ENCODE assay signal across 23 cellular contexts in genomic region chr1:194155962-194156361, GRCh38.
DNase-seq lines count a peak whose midpoint lies in the region; ATAC-seq and TF ChIP-seq lines count a peak whose summit lies in the region.
"Had no signal": no experiment of that assay in that cellular context is flagged by ENCODE, and none has a peak within 500 bp of the region (broad histone marks: within the 10 kb centered on the region; RNA-seq: fewer than 3 reads in every experiment).

No MANE protein-coding gene starts in this region.

- peak; percentile 49 for ATAC-seq in HG02759 (IDR thresholded peaks at IDR 0.05; ENCODE audit: unreplicated experiment)
- no peak for ATAC-seq in aorta (ENCODE audit: low FRiP score)
- no peak for ATAC-seq in HG02870 (IDR thresholded peaks at IDR 0.05; ENCODE audit: unreplicated experiment)
- ATAC-seq: A549, GM12878, GM23338 had no signal

- no peaks in the 10 kb centered on the region for H4K20me1 ChIP-seq in neural cell (ENCODE audit: insufficient read depth)
- H4K20me1 ChIP-seq: BLaER1 treated with 17β-estradiol and CSF1 and Interleukin-3, amounts not matched to agents 10 nM and 100 nM had no signal

- WGBS in aorta, 2 donors, result 82 to 84% methylated on average over 3 of the region's 3 CpGs

- peak; percentile 92 for TF ChIP-seq EP300 in neural cell (conservative IDR thresholded peaks at IDR 0.05; ENCODE audit: poor library complexity, severe bottlenecking)

- H3K27me3 ChIP-seq in neural cell (ENCODE audit: insufficient read depth, low read depth, low read length) (no peaks in the 10 kb centered on the region), aorta (ENCODE audit: control insufficient read depth in 1 of 2, insufficient read depth in 2 of 2, low read length in 1 of 2) (no peaks in the 10 kb centered on the region), H7 (ENCODE audit: control insufficient read depth, insufficient read depth, low read length) (no peaks in the 10 kb centered on the region)
- H3K27me3 ChIP-seq: BE2C; BLaER1 treated with 17β-estradiol and CSF1 and Interleukin-3, amounts not matched to agents 10 nM and 100 nM had no signal

- intact Hi-C loops in aorta (cut with DNase I), result no loop called here

- no peaks in the 10 kb centered on the region for H3K4me1 ChIP-seq in aorta (ENCODE audit: control insufficient read depth in 1 of 2, insufficient read depth in 2 of 2, low read length in 2 of 2)
- H3K4me1 ChIP-seq: A549; BLaER1 treated with 17β-estradiol and CSF1 and Interleukin-3, amounts not matched to agents 10 nM and 100 nM had no signal

- H3K36me3 ChIP-seq in neural cell (ENCODE audit: insufficient read depth, low read length), result no peaks in the 10 kb centered on the region
- H3K36me3 ChIP-seq in aorta (ENCODE audit: control insufficient read depth in 1 of 2, insufficient read depth in 2 of 2, low read length in 1 of 2), result no peaks in the 10 kb centered on the region
- H3K36me3 ChIP-seq in H7 (replicated peaks; ENCODE audit: control insufficient read depth, insufficient read depth, low read length), result no peaks in the 10 kb centered on the region
- H3K36me3 ChIP-seq: BE2C; BLaER1 treated with 17β-estradiol and CSF1 and Interleukin-3, amounts not matched to agents 10 nM and 100 nM had no signal

- H3K9me2 ChIP-seq in neural cell (ENCODE audit: insufficient read depth, low read length), result no peaks in the 10 kb centered on the region

- DNase-seq in NCI-H748 (lab: John Stamatoyannopoulos, UW; ENCODE audit: unreplicated experiment), result peak; percentile 7
- no peak for DNase-seq in NCI-H748 treated with DMSO at 0.1 percent for 48 hours (lab: John Stamatoyannopoulos, UW)
- peak; percentile 43 for DNase-seq in NCI-H345 treated with DMSO at 0.1 percent for 48 hours (lab: John Stamatoyannopoulos, UW; ENCODE audit: unreplicated experiment)
- DNase-seq in aorta, result no peak
- no peak for DNase-seq in H7
- DNase-seq: 8988T; ACHN; AML-193; BE2C; CD4-positive, alpha-beta T cell; CD8-positive, alpha-beta memory T cell; DMS 273 treated with DMSO at 0.1 percent for 48 hours; DMS79; EL; GDM1; HCEC 1CT had no signal

- no peak overlapping the region for H3K4me2 ChIP-seq in neural cell (ENCODE audit: low read length)
- H3K4me2 ChIP-seq: A549; BLaER1 treated with 17β-estradiol and CSF1 and Interleukin-3, amounts not matched to agents 10 nM and 100 nM; GM23338 had no signal

- H2AFZ ChIP-seq in neural cell (ENCODE audit: low read depth, low read length), result no peak overlapping the region
- H2AFZ ChIP-seq: GM23338 had no signal

- TF ChIP-seq CTCF in neural cell (IDR thresholded peaks at IDR 0.05; ENCODE audit: poor library complexity, severe bottlenecking), result no peak

- peak; percentile 18 for TF ChIP-seq RAD21 in neural cell (conservative IDR thresholded peaks at IDR 0.05)

- H3F3A ChIP-seq in neural cell (ENCODE audit: insufficient read depth, low read length, poor library complexity, severe bottlenecking), result no peaks in the 10 kb centered on the region

- no peaks in the 10 kb centered on the region for H3K79me2 ChIP-seq in neural cell (replicated peaks; ENCODE audit: insufficient read depth, low read length)

- no peak overlapping the region for H3K4me3 ChIP-seq in neural cell (ENCODE audit: low read length)
- H3K4me3 ChIP-seq in aorta (ENCODE audit: low read length in 2 of 2), result no peak overlapping the region
- H3K4me3 ChIP-seq in H7 (ENCODE audit: insufficient read depth, low read depth, low read length), result no peak overlapping the region
- H3K4me3 ChIP-seq: A549; BLaER1 treated with 17β-estradiol and CSF1 and Interleukin-3, amounts not matched to agents 10 nM and 100 nM; GM12878; GM23338 had no signal

- H3K9me3 ChIP-seq in neural cell (ENCODE audit: low read length) (peaks cover 4% of the 10 kb centered on the region), aorta (ENCODE audit: control insufficient read depth, low read length) (no peaks in the 10 kb centered on the region)
- H3K9me3 ChIP-seq: BE2C had no signal

- H3K9ac ChIP-seq in neural cell (ENCODE audit: low read length), result no peak overlapping the region
- H3K9ac ChIP-seq: BLaER1 treated with 17β-estradiol and CSF1 and Interleukin-3, amounts not matched to agents 10 nM and 100 nM had no signal

- H3K27ac ChIP-seq in neural cell (ENCODE audit: low read length) (no peak overlapping the region), aorta (ENCODE audit: low read depth in 1 of 2, low read length in 2 of 2) (no peak overlapping the region)
- H3K27ac ChIP-seq: A549; BLaER1 treated with 17β-estradiol and CSF1 and Interleukin-3, amounts not matched to agents 10 nM and 100 nM had no signal

TF ChIP-seq in neural cell, 6 proteins besides CTCF, POLR2A, EP300 and RAD21:
- TF ChIP-seq EZH2 (IDR thresholded peaks at IDR 0.05; ENCODE audit: borderline replicate concordance, insufficient read depth, low read length, poor library complexity, severe bottlenecking) (no peak), POLR2AphosphoS5 (IDR thresholded peaks at IDR 0.05) (peak; percentile 12), TAF1 (IDR thresholded peaks at IDR 0.05; ENCODE audit: low read depth) (no peak), REST (IDR thresholded peaks at IDR 0.05; ENCODE audit: borderline replicate concordance) (no peak), MXI1 (conservative IDR thresholded peaks at IDR 0.05; ENCODE audit: poor library complexity, severe bottlenecking) (no peak), SMC3 (conservative IDR thresholded peaks at IDR 0.05; ENCODE audit: poor library complexity) (no peak)

Comparison
In these comparisons a context has a peak if more than half of its experiments do, and no peak if none do; other contexts are left out.
1. DNase-seq: peak in NCI-H748 (single experiment) and NCI-H345 treated with DMSO at 0.1 percent for 48 hours (single experiment); none in NCI-H748 treated with DMSO at 0.1 percent for 48 hours (single experiment), aorta (0 of 2) and H7 (single experiment).